ENCODE assay signal across 23 cellular contexts in genomic region chr19:17796013-17796837, GRCh38. TPM values are rescaled to one million over a fixed set of nuclear protein-coding genes. Genes with fewer than 3 reads are reported as not detected.
DNase-seq lines count a peak whose midpoint lies in the region; ATAC-seq, FAIRE-seq and TF ChIP-seq lines count a peak whose summit lies in the region.
"Had no signal": no experiment of that assay in that cellular context is flagged by ENCODE, and none has a peak within 500 bp of the region (broad histone marks: within the 10 kb centered on the region; RNA-seq: fewer than 3 reads in every experiment).

No MANE protein-coding gene starts in this region.

- no peaks in the 10 kb centered on the region for H4K20me1 ChIP-seq in HepG2 (ENCODE audit: insufficient read depth, low read length)

- H3K4me2 ChIP-seq in HepG2 (ENCODE audit: low read depth, low read length) = peak overlapping the region; percentile 75

- no peaks in the 10 kb centered on the region for H3K79me2 ChIP-seq in HepG2 (ENCODE audit: insufficient read depth, low read length)

- intact Hi-C loops in activated CD4-positive, alpha-beta T cell treated with anti-CD3 and anti-CD28 coated beads for 36 hours (cut with DNase I, micrococcal nuclease) = loop anchor here (5.0 kb wide), 2 partner anchors 61 to 136 kb away; partner anchors contain the start of genes CCDC124 (in 1 of the 2) and RPL18A (in 1 of the 2)
- intact Hi-C loops in body of pancreas (cut with DNase I) = no loop called here
- intact Hi-C loops in HepG2 (cut with micrococcal nuclease; ENCODE audit: unreplicated experiment) = no loop called here
- intact Hi-C loops in transverse colon (cut with DNase I; ENCODE audit: low total_unique reads) = no loop called here
- intact Hi-C loops in activated CD4-positive, alpha-beta T cell treated with anti-CD3 and anti-CD28 coated beads, Interleukin-2, amount 10 ng/mL, durations not matched to agents 24 days and 14 days (cut with micrococcal nuclease) = no loop called here

- no peaks in the 10 kb centered on the region for H3K27me3 ChIP-seq in body of pancreas
- peaks cover 0 to 15% of the 10 kb centered on the region in 2 experiments; a peak in 1 of 5 replicates for H3K27me3 ChIP-seq in HepG2 (ENCODE audit: control insufficient read depth in 1 of 2, insufficient read depth in 2 of 2, low read length in 2 of 2)
- H3K27me3 ChIP-seq in transverse colon = peaks cover 34% of the 10 kb centered on the region

- no peak for FAIRE-seq in HepG2 (lab: Jason Lieb, UNC)
- FAIRE-seq: A204.1, G401.6, islet of Langerhans, TTC549 had no signal

- TF ChIP-seq RAD21 in HepG2 (CRISPR knock-in tag; IDR thresholded peaks at IDR 0.05) = no peak

- H3K4me3 Mint-ChIP-seq in activated CD4-positive, alpha-beta T cell treated with anti-CD3 and anti-CD28 coated beads for 36 hours = peak overlapping the region; percentile 60
- no peak overlapping the region for H3K4me3 Mint-ChIP-seq in activated CD4-positive, alpha-beta T cell treated with anti-CD3 and anti-CD28 coated beads, Interleukin-2, amount 10 ng/mL, durations not matched to agents 24 days and 14 days
- H3K4me3 Mint-ChIP-seq: activated CD4-positive, alpha-beta memory T cell treated with anti-CD3 and anti-CD28 coated beads, Interleukin-2, amount 10 ng/mL, durations not matched to agents 7 days and 5 days had no signal

- H2AFZ ChIP-seq in HepG2 (ENCODE audit: low read length) = no peak overlapping the region

- peak overlapping the region; percentile 6 for H3K27ac Mint-ChIP-seq in activated CD4-positive, alpha-beta T cell treated with anti-CD3 and anti-CD28 coated beads for 36 hours
- H3K27ac Mint-ChIP-seq in activated CD4-positive, alpha-beta T cell treated with anti-CD3 and anti-CD28 coated beads, Interleukin-2, amount 10 ng/mL, durations not matched to agents 24 days and 14 days = no peak overlapping the region
- H3K27ac Mint-ChIP-seq: activated CD4-positive, alpha-beta memory T cell treated with anti-CD3 and anti-CD28 coated beads, Interleukin-2, amount 10 ng/mL, durations not matched to agents 7 days and 5 days; progenitor cell of endocrine pancreas had no signal

- DNase-seq in activated CD4-positive, alpha-beta T cell treated with anti-CD3 and anti-CD28 coated beads for 36 hours = no peak
- DNase-seq in activated CD4-positive, alpha-beta T cell treated with anti-CD3 and anti-CD28 coated beads for 48 hours = no peak
- DNase-seq in body of pancreas (peak in 2 of 4 donors; percentile 26 to 41), HepG2 (ENCODE audit: low spot score) (peak; percentile 45), transverse colon (peak; percentile 87), HuH-7.5 (ENCODE audit: low spot score) (no peak)
- DNase-seq in activated CD4-positive, alpha-beta T cell treated with anti-CD3 and anti-CD28 coated beads, Interleukin-2, amount 10 ng/mL, durations not matched to agents 24 days and 14 days = no peak
- DNase-seq: activated CD4-positive, alpha-beta memory T cell treated with anti-CD3 and anti-CD28 coated beads, Interleukin-2, amount 10 ng/mL, durations not matched to agents 7 days and 5 days; amniotic stem cell; cerebellar nuclear complex; glutamatergic neuron; NK-92 treated with Interleukin-12 subunit alpha and Interleukin-12 subunit beta, amount 100 ng/mL, for 24 hours; stimulated activated CD4-positive, alpha-beta T cell treated with anti-CD3 and anti-CD28 coated beads, Interleukin-15, amount 100 ng/mL, for 24 hours had no signal

- H3K9me3 ChIP-seq in body of pancreas (no peaks in the 10 kb centered on the region), HepG2 (ENCODE audit: low read length) (no peaks in the 10 kb centered on the region), transverse colon (no peaks in the 10 kb centered on the region)

- H3K4me3 ChIP-seq in body of pancreas = no peak overlapping the region
- peak overlapping the region; percentile 64 to 79 (median 66); a peak in 5 of 6 replicates for H3K4me3 ChIP-seq in HepG2 (replicated peaks in 1 of 3; ENCODE audit: insufficient read depth in 1 of 3, low read depth in 2 of 3, low read length in 3 of 3)
- peak overlapping the region in 3 of 4 donors; percentile 52 to 58 (median 54) for H3K4me3 ChIP-seq in transverse colon

- peak overlapping the region in 3 of 4 donors; percentile 51 to 63 (median 59) for H3K27ac ChIP-seq in body of pancreas
- H3K27ac ChIP-seq in HepG2 (ENCODE audit: extremely low read length, insufficient read depth, low read length) = peak overlapping the region; percentile 59
- peak overlapping the region; percentile 91 to 92 (median 92) for H3K27ac ChIP-seq in transverse colon

- H3K36me3 Mint-ChIP-seq in activated CD4-positive, alpha-beta T cell treated with anti-CD3 and anti-CD28 coated beads for 36 hours (ENCODE audit: low read depth) = no peaks in the 10 kb centered on the region
- no peaks in the 10 kb centered on the region for H3K36me3 Mint-ChIP-seq in activated CD4-positive, alpha-beta T cell treated with anti-CD3 and anti-CD28 coated beads, Interleukin-2, amount 10 ng/mL, durations not matched to agents 24 days and 14 days (ENCODE audit: low read depth)

- BruUV-seq in HepG2 (replicated peaks; lab: Mats Ljungman, UMichigan) = no TSS peak

- ATAC-seq in activated CD4-positive, alpha-beta T cell treated with anti-CD3 and anti-CD28 coated beads for 36 hours = no peak
- ATAC-seq in body of pancreas (no peak), HepG2 (peak; percentile 41), GM21717 (IDR thresholded peaks at IDR 0.05; ENCODE audit: unreplicated experiment) (no peak)

- H3K36me3 ChIP-seq in body of pancreas (replicated peaks in 1 of 2; ENCODE audit: insufficient read depth in 1 of 2, low read depth in 2 of 2) = no peaks in the 10 kb centered on the region
- H3K36me3 ChIP-seq in HepG2 (replicated peaks in 1 of 2; ENCODE audit: control insufficient read depth in 1 of 2, insufficient read depth in 2 of 2, low read length in 2 of 2) = no peaks in the 10 kb centered on the region
- no peaks in the 10 kb centered on the region for H3K36me3 ChIP-seq in transverse colon

- POLR2A ChIA-PET in activated CD4-positive, alpha-beta T cell treated with anti-CD3 and anti-CD28 coated beads for 36 hours (lab: Charles Lee) = no interaction called here
- POLR2A ChIA-PET in HepG2 (lab: Yijun Ruan, JAX) = interaction anchor here (1.7 to 3.8 kb wide), 4 partner anchors 8 to 68 kb away, joined by 4 to 24 read pairs (median 6); partner anchors contain the start of genes JAK3 and RPL18A

- no peaks in the 10 kb centered on the region for H3K9me3 Mint-ChIP-seq in activated CD4-positive, alpha-beta T cell treated with anti-CD3 and anti-CD28 coated beads for 36 hours (ENCODE audit: low read depth)
- no peaks in the 10 kb centered on the region for H3K9me3 Mint-ChIP-seq in activated CD4-positive, alpha-beta T cell treated with anti-CD3 and anti-CD28 coated beads, Interleukin-2, amount 10 ng/mL, durations not matched to agents 24 days and 14 days
- H3K9me3 Mint-ChIP-seq: activated CD4-positive, alpha-beta memory T cell treated with anti-CD3 and anti-CD28 coated beads, Interleukin-2, amount 10 ng/mL, durations not matched to agents 7 days and 5 days had no signal

- no peak for TF ChIP-seq CTCF in body of pancreas (IDR thresholded peaks at IDR 0.05)
- TF ChIP-seq CTCF in HepG2 (CRISPR knock-in tag; IDR thresholded peaks at IDR 0.05) = peak; percentile 19; the same call in 1 of the 2 replicates
- no peak for TF ChIP-seq CTCF in transverse colon (IDR thresholded peaks at IDR 0.05)

- H3K27me3 Mint-ChIP-seq in activated CD4-positive, alpha-beta T cell treated with anti-CD3 and anti-CD28 coated beads for 36 hours = no peaks in the 10 kb centered on the region
- H3K27me3 Mint-ChIP-seq in activated CD4-positive, alpha-beta T cell treated with anti-CD3 and anti-CD28 coated beads, Interleukin-2, amount 10 ng/mL, durations not matched to agents 24 days and 14 days = peaks cover 16% of the 10 kb centered on the region

- CTCF ChIA-PET in activated CD4-positive, alpha-beta T cell treated with anti-CD3 and anti-CD28 coated beads for 36 hours (lab: Charles Lee) = interaction anchor here (0.6 to 1.2 kb wide), 7 partner anchors 13 to 355 kb away, joined by 3 to 7 read pairs (median 4); partner anchors contain the start of genes CCDC124, JAK3 and RPL18A
- CTCF ChIA-PET in HepG2 (lab: Yijun Ruan, JAX; ENCODE audit: low intra/inter-chr PET ratio, low total read pairs) = no interaction called here

- TF ChIP-seq EP300 in HepG2 (IDR thresholded peaks at IDR 0.05; ENCODE audit: low read depth in 2 of 2, low read length in 2 of 2) (peak in 1 of 2 experiments; percentile 24; a peak in 1 of 4 replicates), HepG2 (CRISPR knock-in tag; IDR thresholded peaks at IDR 0.05; ENCODE audit: borderline replicate concordance) (no peak), transverse colon (IDR thresholded peaks at IDR 0.05; ENCODE audit: low read depth) (peak; percentile 97)

- WGBS in body of pancreas, 2 donors = 81 to 90% methylated on average over 3 to 4 of the region's 6 CpGs
- WGBS in HepG2 (ENCODE audit: low lambda C conversion rate) = 14% methylated on average over 5 of the region's 6 CpGs
- WGBS in transverse colon (ENCODE audit: low coverage in 1 of 2), 2 donors = 13 to 48% methylated on average over 2 to 6 of the region's 6 CpGs

- peaks cover 46% of the 10 kb centered on the region for H3K4me1 ChIP-seq in body of pancreas
- H3K4me1 ChIP-seq in HepG2 (ENCODE audit: insufficient read depth, low read length) = peaks cover 55% of the 10 kb centered on the region
- H3K4me1 ChIP-seq in transverse colon = peaks cover 8 to 42% (median 31%) of the 10 kb centered on the region in 4 donors

- H3K9ac ChIP-seq in HepG2 (ENCODE audit: insufficient read depth, low read depth, low read length) = peak overlapping the region; percentile 70; the same call in 1 of the 2 replicates

- in situ Hi-C loops in HepG2 (cut with HindIII; ENCODE audit: extremely low pct_ligation_motif_present, low pct_unique_long_range_greater_than_20kb) (loop anchor here (5.0 kb wide), 1 partner anchor 51 kb away; the partner anchor contains the start of gene JAK3), transverse colon (cut with MboI; ENCODE audit: low pct_ligation_motif_present in 1 of 4, low pct_unique_long_range_greater_than_20kb in 1 of 4, low sequenced_read_pairs in 3 of 4) (no loop called here)

- peaks cover 51% of the 10 kb centered on the region for H3K4me1 Mint-ChIP-seq in activated CD4-positive, alpha-beta T cell treated with anti-CD3 and anti-CD28 coated beads for 36 hours
- peaks cover 18% of the 10 kb centered on the region for H3K4me1 Mint-ChIP-seq in activated CD4-positive, alpha-beta T cell treated with anti-CD3 and anti-CD28 coated beads, Interleukin-2, amount 10 ng/mL, durations not matched to agents 24 days and 14 days

- TF ChIP-seq POLR2A in body of pancreas (IDR thresholded peaks at IDR 0.05) (no peak), HepG2 (IDR thresholded peaks at IDR 0.05; ENCODE audit: insufficient read depth in 1 of 2, low read depth in 2 of 2, low read length in 2 of 2) (no peak), transverse colon (IDR thresholded peaks at IDR 0.05) (peak; percentile 86)

RNA-seq across cellular contexts. Expression of gene B3GNT3, which starts 1.3 kb away (rescaled TPM):
- total RNA-seq in activated CD4-positive, alpha-beta T cell treated with anti-CD3 and anti-CD28 coated beads for 36 hours = under 1 TPM; 0.75 to 0.95 TPM
- 1 to 10 TPM; 2.0 to 6.0 TPM for total RNA-seq in body of pancreas
- total RNA-seq in HepG2 (2016; rRNA removed; fragmentation: Illumina TruSeq; extraction: Trizol) = 0.48 and 0.86 TPM in 2 replicates
- 0.18 and 0.40 TPM in 2 replicates for total RNA-seq in HepG2 (2016; cell fraction: cytosol; rRNA removed; fragmentation: Illumina TruSeq; extraction: Trizol; ENCODE audit: low read depth)
- total RNA-seq in HepG2 (2016; cell fraction: insoluble cytoplasmic fraction; rRNA removed; fragmentation: Illumina TruSeq; extraction: Trizol) = 0.36 and 1.2 TPM in 2 replicates
- total RNA-seq in HepG2 (2016; cell fraction: membrane; rRNA removed; fragmentation: Illumina TruSeq; extraction: Trizol) = 0.38 and 0.43 TPM in 2 replicates
- total RNA-seq in HepG2 (2016; cell fraction: nucleus; rRNA removed; fragmentation: Illumina TruSeq; extraction: Trizol) = 1.0 and 1.3 TPM in 2 replicates
- polyA plus RNA-seq in HepG2 (2011; rRNA removed) = 4.0 and 8.6 TPM in 2 replicates
- polyA plus RNA-seq in HepG2 (2011; cell fraction: cytosol; rRNA removed) = 4.2 and 6.3 TPM in 2 replicates
- 3.5 and 4.5 TPM in 2 replicates for polyA plus RNA-seq in HepG2 (2011; cell fraction: nucleus; rRNA removed)
- polyA plus RNA-seq in HepG2 (2012) = 9.1 and 10.5 TPM in 2 replicates
- 0.10 and 0.18 TPM in 2 replicates for polyA plus RNA-seq in HepG2 (2016; cell fraction: cytosol; fragmentation: Illumina TruSeq; extraction: Trizol; ENCODE audit: low read depth)
- 0.61 and 0.62 TPM in 2 replicates for polyA plus RNA-seq in HepG2 (2016; cell fraction: insoluble cytoplasmic fraction; fragmentation: Illumina TruSeq; extraction: Trizol; ENCODE audit: low read depth)
- polyA plus RNA-seq in HepG2 (2016; cell fraction: membrane; fragmentation: Illumina TruSeq; extraction: Trizol; ENCODE audit: low read depth) = 0.29 and 0.35 TPM in 2 replicates
- 1.8 and 2.3 TPM in 2 replicates for polyA plus RNA-seq in HepG2 (2016; cell fraction: nucleus; fragmentation: Illumina TruSeq; extraction: Trizol; ENCODE audit: insufficient read depth, low read depth)
- polyA minus RNA-seq in HepG2 (2011; rRNA and poly(A)+ RNA removed; ENCODE audit: low replicate concordance) = 2.7 and 11.1 TPM in 2 replicates
- polyA minus RNA-seq in HepG2 (2011; cell fraction: cytosol; rRNA and poly(A)+ RNA removed) = 3.0 and 4.7 TPM in 2 replicates
- 1.8 and 3.1 TPM in 2 replicates for polyA minus RNA-seq in HepG2 (2011; cell fraction: nucleus; rRNA and poly(A)+ RNA removed)
- total RNA-seq in transverse colon = 100 to 1,000 TPM in 3 of 4 donors, 10 to 100 TPM in 1; 52.1 to 180 (median 144) TPM
- not detected in 2 replicates for total RNA-seq in activated CD4-positive, alpha-beta T cell treated with anti-CD3 and anti-CD28 coated beads, Interleukin-2, amount 10 ng/mL, durations not matched to agents 24 days and 14 days
- total RNA-seq: activated CD4-positive, alpha-beta memory T cell treated with anti-CD3 and anti-CD28 coated beads, Interleukin-2, amount 10 ng/mL, durations not matched to agents 7 days and 5 days; myocyte; progenitor cell of endocrine pancreas; SK-MEL-5 had no signal

RNA-seq across cellular contexts. Expression of gene INSL3, which starts 25.1 kb away (rescaled TPM):
- total RNA-seq in activated CD4-positive, alpha-beta T cell treated with anti-CD3 and anti-CD28 coated beads for 36 hours = 1 to 10 TPM; 6.9 to 9.7 TPM
- total RNA-seq in body of pancreas = not detected
- total RNA-seq in HepG2 (2016; rRNA removed; fragmentation: Illumina TruSeq; extraction: Trizol) = not detected in 2 replicates
- not detected in 2 replicates for total RNA-seq in HepG2 (2016; cell fraction: cytosol; rRNA removed; fragmentation: Illumina TruSeq; extraction: Trizol; ENCODE audit: low read depth)
- not detected in 2 replicates for total RNA-seq in HepG2 (2016; cell fraction: insoluble cytoplasmic fraction; rRNA removed; fragmentation: Illumina TruSeq; extraction: Trizol)
- not detected in 2 replicates for total RNA-seq in HepG2 (2016; cell fraction: membrane; rRNA removed; fragmentation: Illumina TruSeq; extraction: Trizol)
- total RNA-seq in HepG2 (2016; cell fraction: nucleus; rRNA removed; fragmentation: Illumina TruSeq; extraction: Trizol) = not detected in 2 replicates
- 0.30 and 0.44 TPM in 2 replicates for polyA plus RNA-seq in HepG2 (2011; rRNA removed)
- 0.21 TPM in 1 of 2 replicates, not detected in the other for polyA plus RNA-seq in HepG2 (2011; cell fraction: cytosol; rRNA removed)
- 1.2 and 1.5 TPM in 2 replicates for polyA plus RNA-seq in HepG2 (2011; cell fraction: nucleus; rRNA removed)
- polyA plus RNA-seq in HepG2 (2012) = 0.23 and 0.35 TPM in 2 replicates
- polyA plus RNA-seq in HepG2 (2016; cell fraction: cytosol; fragmentation: Illumina TruSeq; extraction: Trizol; ENCODE audit: low read depth) = not detected in 2 replicates
- not detected in 2 replicates for polyA plus RNA-seq in HepG2 (2016; cell fraction: insoluble cytoplasmic fraction; fragmentation: Illumina TruSeq; extraction: Trizol; ENCODE audit: low read depth)
- polyA plus RNA-seq in HepG2 (2016; cell fraction: membrane; fragmentation: Illumina TruSeq; extraction: Trizol; ENCODE audit: low read depth) = not detected in 2 replicates
- not detected in 2 replicates for polyA plus RNA-seq in HepG2 (2016; cell fraction: nucleus; fragmentation: Illumina TruSeq; extraction: Trizol; ENCODE audit: insufficient read depth, low read depth)
- 0.88 TPM in 1 of 2 replicates, not detected in the other for polyA minus RNA-seq in HepG2 (2011; rRNA and poly(A)+ RNA removed; ENCODE audit: low replicate concordance)
- not detected in 2 replicates for polyA minus RNA-seq in HepG2 (2011; cell fraction: cytosol; rRNA and poly(A)+ RNA removed)
- polyA minus RNA-seq in HepG2 (2011; cell fraction: nucleus; rRNA and poly(A)+ RNA removed) = not detected in 2 replicates
- total RNA-seq in transverse colon = not detected
- total RNA-seq in activated CD4-positive, alpha-beta T cell treated with anti-CD3 and anti-CD28 coated beads, Interleukin-2, amount 10 ng/mL, durations not matched to agents 24 days and 14 days = 5.9 and 8.7 TPM in 2 replicates
- total RNA-seq: epithelial cell of proximal tubule, myocyte, progenitor cell of endocrine pancreas, SK-MEL-5, subcutaneous adipose tissue had no signal

RNA-seq across cellular contexts. Expression of gene FCHO1, which starts 44.9 kb away (rescaled TPM):
- total RNA-seq in activated CD4-positive, alpha-beta T cell treated with anti-CD3 and anti-CD28 coated beads for 36 hours = 10 to 100 TPM; 50.5 to 51.8 TPM
- total RNA-seq in body of pancreas = 1 to 10 TPM in 1 of 2 donors, not detected in 1; 1.6 TPM
- 1.2 and 1.3 TPM in 2 replicates for total RNA-seq in HepG2 (2016; rRNA removed; fragmentation: Illumina TruSeq; extraction: Trizol)
- 0.18 and 1.7 TPM in 2 replicates for total RNA-seq in HepG2 (2016; cell fraction: cytosol; rRNA removed; fragmentation: Illumina TruSeq; extraction: Trizol; ENCODE audit: low read depth)
- total RNA-seq in HepG2 (2016; cell fraction: insoluble cytoplasmic fraction; rRNA removed; fragmentation: Illumina TruSeq; extraction: Trizol) = 0.45 and 2.3 TPM in 2 replicates
- total RNA-seq in HepG2 (2016; cell fraction: membrane; rRNA removed; fragmentation: Illumina TruSeq; extraction: Trizol) = 1.4 TPM in 2 replicates
- 1.6 and 3.1 TPM in 2 replicates for total RNA-seq in HepG2 (2016; cell fraction: nucleus; rRNA removed; fragmentation: Illumina TruSeq; extraction: Trizol)
- 2.5 and 3.1 TPM in 2 replicates for polyA plus RNA-seq in HepG2 (2011; rRNA removed)
- polyA plus RNA-seq in HepG2 (2011; cell fraction: cytosol; rRNA removed) = 0.95 and 1.5 TPM in 2 replicates
- 23.2 and 28.6 TPM in 2 replicates for polyA plus RNA-seq in HepG2 (2011; cell fraction: nucleus; rRNA removed)
- 4.3 and 5.3 TPM in 2 replicates for polyA plus RNA-seq in HepG2 (2012)
- polyA plus RNA-seq in HepG2 (2016; cell fraction: cytosol; fragmentation: Illumina TruSeq; extraction: Trizol; ENCODE audit: low read depth) = 0.75 and 1.1 TPM in 2 replicates
- 0.76 and 2.0 TPM in 2 replicates for polyA plus RNA-seq in HepG2 (2016; cell fraction: insoluble cytoplasmic fraction; fragmentation: Illumina TruSeq; extraction: Trizol; ENCODE audit: low read depth)
- polyA plus RNA-seq in HepG2 (2016; cell fraction: membrane; fragmentation: Illumina TruSeq; extraction: Trizol; ENCODE audit: low read depth) = 0.88 and 1.4 TPM in 2 replicates
- 4.8 and 5.1 TPM in 2 replicates for polyA plus RNA-seq in HepG2 (2016; cell fraction: nucleus; fragmentation: Illumina TruSeq; extraction: Trizol; ENCODE audit: insufficient read depth, low read depth)
- 1.3 and 16.7 TPM in 2 replicates for polyA minus RNA-seq in HepG2 (2011; rRNA and poly(A)+ RNA removed; ENCODE audit: low replicate concordance)
- 2.5 and 4.6 TPM in 2 replicates for polyA minus RNA-seq in HepG2 (2011; cell fraction: cytosol; rRNA and poly(A)+ RNA removed)
- polyA minus RNA-seq in HepG2 (2011; cell fraction: nucleus; rRNA and poly(A)+ RNA removed) = 20.1 and 21.3 TPM in 2 replicates
- total RNA-seq in transverse colon = 10 to 100 TPM in 1 of 4 donors, 1 to 10 TPM in 2, under 1 TPM in 1; 0.60 to 26.9 (median 3.8) TPM
- 91.9 and 96.2 TPM in 2 replicates for total RNA-seq in activated CD4-positive, alpha-beta T cell treated with anti-CD3 and anti-CD28 coated beads, Interleukin-2, amount 10 ng/mL, durations not matched to agents 24 days and 14 days
- total RNA-seq: myocyte had no signal

RNA-seq across cellular contexts. Expression of gene JAK3, which starts 51.6 kb away (rescaled TPM):
- 100 to 1,000 TPM; 174 to 180 TPM for total RNA-seq in activated CD4-positive, alpha-beta T cell treated with anti-CD3 and anti-CD28 coated beads for 36 hours
- total RNA-seq in body of pancreas (1 to 10 TPM; 2.0 to 3.1 TPM), HepG2 (2016; rRNA removed; fragmentation: Illumina TruSeq; extraction: Trizol) (2.8 and 3.4 TPM in 2 replicates), transverse colon (10 to 100 TPM in 1 of 4 donors, 1 to 10 TPM in 3; 2.3 to 22.1 (median 8.5) TPM)
- total RNA-seq in HepG2 (2016; cell fraction: cytosol; rRNA removed; fragmentation: Illumina TruSeq; extraction: Trizol; ENCODE audit: low read depth) = 1.2 and 1.3 TPM in 2 replicates
- 2.5 and 3.4 TPM in 2 replicates for total RNA-seq in HepG2 (2016; cell fraction: insoluble cytoplasmic fraction; rRNA removed; fragmentation: Illumina TruSeq; extraction: Trizol)
- 0.72 and 1.3 TPM in 2 replicates for total RNA-seq in HepG2 (2016; cell fraction: membrane; rRNA removed; fragmentation: Illumina TruSeq; extraction: Trizol)
- 4.4 and 4.8 TPM in 2 replicates for total RNA-seq in HepG2 (2016; cell fraction: nucleus; rRNA removed; fragmentation: Illumina TruSeq; extraction: Trizol)
- 18.6 and 30.1 TPM in 2 replicates for polyA plus RNA-seq in HepG2 (2011; rRNA removed)
- 8.8 and 10.2 TPM in 2 replicates for polyA plus RNA-seq in HepG2 (2011; cell fraction: cytosol; rRNA removed)
- polyA plus RNA-seq in HepG2 (2011; cell fraction: nucleus; rRNA removed) = 106 and 107 TPM in 2 replicates
- polyA plus RNA-seq in HepG2 (2012) = 6.1 and 10.2 TPM in 2 replicates
- 0.15 and 0.17 TPM in 2 replicates for polyA plus RNA-seq in HepG2 (2016; cell fraction: cytosol; fragmentation: Illumina TruSeq; extraction: Trizol; ENCODE audit: low read depth)
- polyA plus RNA-seq in HepG2 (2016; cell fraction: insoluble cytoplasmic fraction; fragmentation: Illumina TruSeq; extraction: Trizol; ENCODE audit: low read depth) = 1.3 and 1.7 TPM in 2 replicates
- polyA plus RNA-seq in HepG2 (2016; cell fraction: membrane; fragmentation: Illumina TruSeq; extraction: Trizol; ENCODE audit: low read depth) = 0.35 and 0.45 TPM in 2 replicates
- polyA plus RNA-seq in HepG2 (2016; cell fraction: nucleus; fragmentation: Illumina TruSeq; extraction: Trizol; ENCODE audit: insufficient read depth, low read depth) = 10.2 and 12.3 TPM in 2 replicates
- 1.7 and 37.2 TPM in 2 replicates for polyA minus RNA-seq in HepG2 (2011; rRNA and poly(A)+ RNA removed; ENCODE audit: low replicate concordance)
- 13.1 and 19.0 TPM in 2 replicates for polyA minus RNA-seq in HepG2 (2011; cell fraction: cytosol; rRNA and poly(A)+ RNA removed)
- polyA minus RNA-seq in HepG2 (2011; cell fraction: nucleus; rRNA and poly(A)+ RNA removed) = 23.9 and 29.3 TPM in 2 replicates
- 226 and 239 TPM in 2 replicates for total RNA-seq in activated CD4-positive, alpha-beta T cell treated with anti-CD3 and anti-CD28 coated beads, Interleukin-2, amount 10 ng/mL, durations not matched to agents 24 days and 14 days
- total RNA-seq: myocyte had no signal

Comparison
In these comparisons a context has a peak if more than half of its experiments do, and no peak if none do; other contexts are left out.
1. intact Hi-C loops: an anchor here in activated CD4-positive, alpha-beta T cell treated with anti-CD3 and anti-CD28 coated beads for 36 hours (5.0 kb wide); none called in body of pancreas, HepG2, transverse colon and activated CD4-positive, alpha-beta T cell treated with anti-CD3 and anti-CD28 coated beads, Interleukin-2, amount 10 ng/mL, durations not matched to agents 24 days and 14 days.
2. DNase-seq: peak in HepG2 (single experiment) and transverse colon (single experiment); none in activated CD4-positive, alpha-beta T cell treated with anti-CD3 and anti-CD28 coated beads for 36 hours (single experiment), activated CD4-positive, alpha-beta T cell treated with anti-CD3 and anti-CD28 coated beads for 48 hours (single experiment), HuH-7.5 (single experiment) and activated CD4-positive, alpha-beta T cell treated with anti-CD3 and anti-CD28 coated beads, Interleukin-2, amount 10 ng/mL, durations not matched to agents 24 days and 14 days (single experiment).
3. H3K4me3 ChIP-seq: peak in HepG2 (3 of 3) and transverse colon (3 of 4); none in body of pancreas (0 of 2).
4. RNA of gene B3GNT3, which starts 1.3 kb away (total RNA-seq): 52.1 to 180 TPM in transverse colon; 2.0 to 6.0 TPM in body of pancreas, 0.75 to 0.95 TPM in activated CD4-positive, alpha-beta T cell treated with anti-CD3 and anti-CD28 coated beads for 36 hours, 0.18 to 1.3 TPM in HepG2 and not detected in activated CD4-positive, alpha-beta T cell treated with anti-CD3 and anti-CD28 coated beads, Interleukin-2, amount 10 ng/mL, durations not matched to agents 24 days and 14 days; every median in the first group is over 4 times any median in the second.
5. Peak in every context shown above with its lines, with median percentiles within 50 percentile points of each other: H3K27ac ChIP-seq.